ENCODE assay signal across 8 cellular contexts in the genomic region with DNA sequence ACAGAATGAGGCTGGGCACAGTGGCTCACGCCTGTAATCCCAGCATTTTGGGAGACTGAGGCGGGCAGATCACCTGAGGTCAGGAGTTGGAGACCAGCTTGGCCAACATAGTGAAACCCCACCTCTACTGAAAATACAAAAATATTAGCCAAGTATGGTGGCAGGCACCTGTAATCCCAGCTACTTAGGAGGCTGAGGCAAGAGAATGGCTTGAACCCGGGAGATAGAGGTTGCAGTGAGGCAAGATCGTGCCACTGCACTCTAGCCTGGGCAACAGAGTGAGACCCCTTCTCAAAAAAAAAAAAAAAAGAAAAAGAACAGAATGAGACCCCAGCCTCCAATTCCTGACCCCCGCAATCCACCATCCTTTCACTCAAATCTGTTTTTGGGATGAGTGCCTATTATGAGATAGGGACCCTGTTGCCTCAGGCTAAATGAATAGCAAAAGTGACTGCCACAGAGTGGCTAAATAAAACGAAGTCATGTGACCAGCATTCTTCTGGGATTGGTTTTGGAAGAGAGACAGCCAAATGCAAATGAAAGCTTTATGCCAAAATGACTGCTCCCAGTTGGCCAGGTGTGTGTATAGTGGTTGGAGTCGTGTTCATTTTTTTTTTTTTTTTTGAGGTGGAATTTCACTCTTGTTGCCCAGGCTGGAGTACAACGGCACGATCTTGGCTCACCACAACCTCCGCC. TPM values are rescaled to one million over a fixed set of nuclear protein-coding genes. Genes with fewer than 3 reads are reported as not detected.
DNase-seq lines count a peak whose midpoint lies in the region; TF ChIP-seq lines count a peak whose summit lies in the region.
"Not testable (repeated sequence)": the region's sequence is repeated elsewhere in the genome, so short reads cannot be mapped to it uniquely, and the experiment has no call there.

No MANE protein-coding gene starts in this region.

- not testable (repeated sequence) for H3K9ac ChIP-seq in GM23248

- not testable (repeated sequence) for H3K4me2 ChIP-seq in GM23248 (ENCODE audit: unreplicated experiment); osteoblast (ENCODE audit: insufficient read depth, low read length)

- in situ Hi-C loops in GM23248 (cut with MboI): loop anchor here (10.0 kb wide), 1 partner anchor 55 kb away; no protein-coding TSS in a partner anchor

- H3K27me3 ChIP-seq in GM23248 (replicated peaks; ENCODE audit: insufficient read depth); osteoblast (ENCODE audit: insufficient read depth, low read length): not testable (repeated sequence)

- H3K4me1 ChIP-seq in GM23248 (ENCODE audit: insufficient read depth): peaks cover 11% of the 10 kb centered on the region; the same call in 1 of the 2 replicates
- not testable (repeated sequence) for H3K4me1 ChIP-seq in osteoblast (ENCODE audit: insufficient read depth, low read length)

- 81 to 82% methylated on average over 10 of the region's 10 CpGs for WGBS in GM23248 (ENCODE audit: low coverage in 1 of 2, low lambda C conversion rate in 2 of 2, missing lambda C conversion rate in 2 of 2), 2 experiments

- H3K36me3 ChIP-seq in GM23248 (ENCODE audit: low read depth); osteoblast (ENCODE audit: insufficient read depth, low read length): not testable (repeated sequence)

- DNase-seq in DMS 273 (lab: John Stamatoyannopoulos, UW; ENCODE audit: unreplicated experiment): peak; percentile 20
- DNase-seq in GM23248: peak; percentile 10
- DNase-seq in NCI-H146 (lab: John Stamatoyannopoulos, UW): peak; percentile 15
- DNase-seq in NCI-H2107 treated with DMSO at 0.1 percent for 48 hours (lab: John Stamatoyannopoulos, UW; ENCODE audit: unreplicated experiment): peak; percentile 51
- DNase-seq in NCI-H345 (lab: John Stamatoyannopoulos, UW): peak; percentile 16
- DNase-seq in SW480 (ENCODE audit: low spot score): peak; percentile 44
- DNase-seq in fibroblast of the aortic adventitia (ENCODE audit: low read depth): peak; percentile 6
- DNase-seq in osteoblast (ENCODE audit: insufficient read length, low spot score, missing footprints): peak; percentile 58

- H3K79me2 ChIP-seq in GM23248 (ENCODE audit: insufficient read depth); osteoblast (ENCODE audit: insufficient read depth, low read length): not testable (repeated sequence)

- H2AFZ ChIP-seq in GM23248; osteoblast (ENCODE audit: low read length): not testable (repeated sequence)

- TF ChIP-seq CTCF in fibroblast of the aortic adventitia (IDR thresholded peaks at IDR 0.05; ENCODE audit: insufficient read depth, low read length); osteoblast (IDR thresholded peaks at IDR 0.05; ENCODE audit: extremely low read depth, low read depth, low read length): not testable (repeated sequence)

- not testable (repeated sequence) for H4K20me1 ChIP-seq in GM23248 (ENCODE audit: insufficient read depth); osteoblast (ENCODE audit: insufficient read depth, low read length)

- H3K9me2 ChIP-seq in GM23248 (ENCODE audit: insufficient read depth): not testable (repeated sequence)

- not testable (repeated sequence) for H3K9me3 ChIP-seq in GM23248 (ENCODE audit: low read depth); osteoblast (ENCODE audit: low read depth, low read length)

- not testable (repeated sequence) for H3K4me3 ChIP-seq in GM23248; fibroblast of the aortic adventitia (ENCODE audit: low read depth, low read length); osteoblast (ENCODE audit: insufficient read depth, low read length)

- not testable (repeated sequence) for H3K27ac ChIP-seq in GM23248; osteoblast (ENCODE audit: low read depth, low read length)

- not testable (repeated sequence) for H3F3A ChIP-seq in GM23248 (ENCODE audit: insufficient read depth)

RNA-seq across cellular contexts. Expression of a gene that starts 5.6 kb away (rescaled TPM):
- total RNA-seq in GM23248 (2014; rRNA removed; shearing (Covaris generic)): 28.3 and 30.6 TPM in 2 replicates
- polyA plus RNA-seq in GM23248 (2016; fragmentation: Nextera tagmentation; extraction: Ambion mirVana): 13.2 and 13.3 TPM in 2 replicates
- total RNA-seq in fibroblast of the aortic adventitia (ENCODE audit: low replicate concordance) (55.3 and 141 TPM in 2 replicates), osteoblast (46.0 and 51.4 TPM in 2 replicates)

Comparison
In these comparisons a context has a peak if more than half of its experiments do, and no peak if none do; other contexts are left out.
1. DNase-seq: peak in every context shown above with its lines; median percentile 58 in osteoblast; 51 in NCI-H2107 treated with DMSO at 0.1 percent for 48 hours; 44 in SW480; 20 in DMS 273; 16 in NCI-H345; 15 in NCI-H146; 10 in GM23248; 6 in fibroblast of the aortic adventitia.